In the genomic region with DNA sequence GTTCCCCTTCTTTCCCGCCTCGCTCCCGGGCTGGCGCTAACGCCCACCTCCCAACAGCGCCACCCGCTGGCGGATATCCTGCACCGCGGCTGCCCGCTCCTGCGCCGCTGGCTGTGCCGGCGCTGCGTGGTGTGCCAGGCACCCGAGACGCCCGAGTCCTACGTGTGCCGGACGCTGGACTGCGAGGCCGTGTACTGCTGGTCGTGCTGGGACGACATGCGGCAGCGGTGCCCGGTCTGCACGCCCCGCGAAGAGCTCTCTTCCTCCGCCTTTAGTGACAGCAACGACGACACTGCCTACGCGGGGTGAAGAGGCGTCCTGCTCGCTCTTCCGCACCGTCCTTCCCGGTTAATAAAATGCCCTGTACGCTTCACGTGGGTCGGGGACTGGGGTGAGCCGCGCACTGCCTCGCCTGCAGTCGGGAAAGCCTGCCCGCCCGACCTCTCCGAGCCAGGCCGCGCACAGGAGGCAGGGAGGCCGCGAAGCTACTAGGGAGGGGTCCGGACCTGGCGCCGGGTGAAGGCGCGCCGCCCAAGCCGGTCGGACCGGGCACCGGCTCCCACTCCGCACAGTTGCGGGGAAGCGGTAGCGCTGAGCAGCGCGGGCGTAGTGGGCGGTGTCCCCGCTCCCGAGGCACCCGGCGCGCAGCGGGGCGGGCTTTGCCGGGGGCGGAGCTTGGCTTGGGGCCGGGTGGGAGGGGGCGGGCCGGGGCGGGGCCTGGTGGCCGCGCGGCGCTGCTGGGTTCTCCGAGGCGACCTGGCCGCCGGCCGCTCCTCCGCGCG, we compare ENCODE assay signal across 8 cellular contexts.
DNase-seq lines count a peak whose midpoint lies in the region; ATAC-seq and TF ChIP-seq lines count a peak whose summit lies in the region.

TSS of gene ADAM15 (plus strand) at position 757 of the 782 bp plus-strand sequence. CDS start 71 bp downstream, outside the sequence.

- H3K27me3 Mint-ChIP-seq in nephron progenitor cell (ENCODE audit: low read depth, poor library complexity): peaks cover 11% of the 10 kb centered on the region
- H3K27me3 Mint-ChIP-seq in stimulated activated naive CD8-positive, alpha-beta T cell treated with anti-CD3 and anti-CD28 coated beads, Interleukin-15, amount 100 ng/mL, for 72 hours: no peaks in the 10 kb centered on the region

- DNase-seq in CMK (ENCODE audit: low read depth) (peak; percentile 64), HuH-7 (ENCODE audit: low spot score) (peak; percentile 98), RPMI8226 (peak; percentile 91), fibroblast of pulmonary artery (ENCODE audit: low read depth) (peak; percentile 56), nephron progenitor cell (peak; percentile 92)
- DNase-seq in activated T-helper 9 cell treated with anti-CD3 and anti-CD28 coated beads, Interleukin-2, amount 50 U/mL, for 16 hours (ENCODE audit: low read depth): peak; percentile 75
- DNase-seq in stimulated activated naive CD8-positive, alpha-beta T cell treated with anti-CD3 and anti-CD28 coated beads, Interleukin-15, amount 100 ng/mL, for 72 hours: peak; percentile 76 to 79

- H3K4me3 Mint-ChIP-seq in nephron progenitor cell: peak within 1 kb of the TSS; percentile 84
- H3K4me3 Mint-ChIP-seq in stimulated activated naive CD8-positive, alpha-beta T cell treated with anti-CD3 and anti-CD28 coated beads, Interleukin-15, amount 100 ng/mL, for 72 hours: peak within 1 kb of the TSS; percentile 90 to 94

- peak; percentile 25 for ATAC-seq in GM19468 (IDR thresholded peaks at IDR 0.05; ENCODE audit: extremely low read depth, unreplicated experiment)
- peak; percentile 78 for ATAC-seq in stimulated activated naive CD8-positive, alpha-beta T cell treated with anti-CD3 and anti-CD28 coated beads, Interleukin-15, amount 100 ng/mL, for 72 hours

- TF ChIP-seq CTCF in fibroblast of pulmonary artery (IDR thresholded peaks at IDR 0.05; ENCODE audit: low read length, missing control alignments) (peak; percentile 64), nephron progenitor cell (IDR thresholded peaks at IDR 0.05) (peak; percentile 91)

- H3K36me3 Mint-ChIP-seq in nephron progenitor cell (ENCODE audit: low read depth): no peaks in the 10 kb centered on the region

- H3K4me3 ChIP-seq in fibroblast of pulmonary artery (replicated peaks; ENCODE audit: low read depth, low read length): peak within 1 kb of the TSS; percentile 70

- no peaks in the 10 kb centered on the region for H3K9me3 Mint-ChIP-seq in nephron progenitor cell
- H3K9me3 Mint-ChIP-seq in stimulated activated naive CD8-positive, alpha-beta T cell treated with anti-CD3 and anti-CD28 coated beads, Interleukin-15, amount 100 ng/mL, for 72 hours: no peaks in the 10 kb centered on the region

- no peak within 1 kb of the TSS for H3K27ac Mint-ChIP-seq in nephron progenitor cell
- H3K27ac Mint-ChIP-seq in stimulated activated naive CD8-positive, alpha-beta T cell treated with anti-CD3 and anti-CD28 coated beads, Interleukin-15, amount 100 ng/mL, for 72 hours: peak within 1 kb of the TSS; percentile 19 to 52

- H3K4me1 Mint-ChIP-seq in nephron progenitor cell: peaks cover 51% of the 10 kb centered on the region
- H3K4me1 Mint-ChIP-seq in stimulated activated naive CD8-positive, alpha-beta T cell treated with anti-CD3 and anti-CD28 coated beads, Interleukin-15, amount 100 ng/mL, for 72 hours: peaks cover 33% of the 10 kb centered on the region

Comparison
In these comparisons a context has a peak if more than half of its experiments do, and no peak if none do; other contexts are left out.
1. Peak in every context shown above with its lines: DNase-seq, ATAC-seq and H3K4me3 ChIP-seq.